1 cellular context compared by ENCODE assay signal in the genomic region with DNA sequence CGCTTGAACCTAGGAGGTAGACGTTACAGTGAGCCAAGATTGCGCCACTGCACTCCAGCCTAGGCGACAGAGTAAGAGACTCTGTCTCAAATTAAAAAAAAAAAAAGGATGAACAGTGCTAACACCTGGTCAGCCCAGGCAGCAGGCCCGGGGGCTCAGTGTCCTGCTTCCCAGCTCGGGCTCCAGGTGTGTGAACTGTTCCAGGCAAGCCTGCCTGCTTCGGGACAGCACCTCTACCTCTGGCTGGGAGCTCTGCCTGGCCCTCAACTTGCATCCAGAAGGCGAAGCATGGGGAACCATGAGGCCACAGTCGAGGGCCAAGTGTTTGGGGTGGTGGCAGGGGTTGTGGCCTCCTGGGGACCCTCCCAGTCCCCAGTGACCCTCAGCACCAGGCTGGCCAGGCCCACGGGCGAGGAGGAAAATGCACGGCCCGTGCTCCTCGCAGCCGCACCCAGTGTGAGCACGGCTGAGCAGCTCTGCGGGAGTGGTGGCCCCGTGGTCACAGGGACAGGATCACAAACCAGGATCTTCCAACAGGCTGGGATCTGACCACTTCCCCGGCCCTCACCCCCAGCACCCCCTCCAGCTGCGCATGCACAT.
TF ChIP-seq lines count a peak whose summit lies in the region.

No MANE protein-coding gene starts in this region.

TF ChIP-seq in GM23338, 12 proteins besides CTCF, POLR2A, EP300 and RAD21:
- TF ChIP-seq, protein P1, sequence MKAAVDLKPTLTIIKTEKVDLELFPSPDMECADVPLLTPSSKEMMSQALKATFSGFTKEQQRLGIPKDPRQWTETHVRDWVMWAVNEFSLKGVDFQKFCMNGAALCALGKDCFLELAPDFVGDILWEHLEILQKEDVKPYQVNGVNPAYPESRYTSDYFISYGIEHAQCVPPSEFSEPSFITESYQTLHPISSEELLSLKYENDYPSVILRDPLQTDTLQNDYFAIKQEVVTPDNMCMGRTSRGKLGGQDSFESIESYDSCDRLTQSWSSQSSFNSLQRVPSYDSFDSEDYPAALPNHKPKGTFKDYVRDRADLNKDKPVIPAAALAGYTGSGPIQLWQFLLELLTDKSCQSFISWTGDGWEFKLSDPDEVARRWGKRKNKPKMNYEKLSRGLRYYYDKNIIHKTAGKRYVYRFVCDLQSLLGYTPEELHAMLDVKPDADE (IDR thresholded peaks at IDR 0.05): no peak
- TF ChIP-seq ZNF114 (CRISPR knock-in tag; IDR thresholded peaks at IDR 0.05): no peak
- no peak for TF ChIP-seq ZNF331 (CRISPR knock-in tag; IDR thresholded peaks at IDR 0.05; ENCODE audit: low read depth)
- TF ChIP-seq CREB1 (CRISPR knock-in tag; IDR thresholded peaks at IDR 0.05; ENCODE audit: low read depth): no peak
- no peak for TF ChIP-seq POLR2AphosphoS5 (IDR thresholded peaks at IDR 0.05; ENCODE audit: low read depth)
- no peak for TF ChIP-seq EZH2phosphoT487 (IDR thresholded peaks at IDR 0.05; ENCODE audit: unreplicated experiment)
- no peak for TF ChIP-seq JUNB (IDR thresholded peaks at IDR 0.05; ENCODE audit: unreplicated experiment)
- no peak for TF ChIP-seq NANOG (IDR thresholded peaks at IDR 0.05; ENCODE audit: borderline replicate concordance)
- TF ChIP-seq, protein P2, sequence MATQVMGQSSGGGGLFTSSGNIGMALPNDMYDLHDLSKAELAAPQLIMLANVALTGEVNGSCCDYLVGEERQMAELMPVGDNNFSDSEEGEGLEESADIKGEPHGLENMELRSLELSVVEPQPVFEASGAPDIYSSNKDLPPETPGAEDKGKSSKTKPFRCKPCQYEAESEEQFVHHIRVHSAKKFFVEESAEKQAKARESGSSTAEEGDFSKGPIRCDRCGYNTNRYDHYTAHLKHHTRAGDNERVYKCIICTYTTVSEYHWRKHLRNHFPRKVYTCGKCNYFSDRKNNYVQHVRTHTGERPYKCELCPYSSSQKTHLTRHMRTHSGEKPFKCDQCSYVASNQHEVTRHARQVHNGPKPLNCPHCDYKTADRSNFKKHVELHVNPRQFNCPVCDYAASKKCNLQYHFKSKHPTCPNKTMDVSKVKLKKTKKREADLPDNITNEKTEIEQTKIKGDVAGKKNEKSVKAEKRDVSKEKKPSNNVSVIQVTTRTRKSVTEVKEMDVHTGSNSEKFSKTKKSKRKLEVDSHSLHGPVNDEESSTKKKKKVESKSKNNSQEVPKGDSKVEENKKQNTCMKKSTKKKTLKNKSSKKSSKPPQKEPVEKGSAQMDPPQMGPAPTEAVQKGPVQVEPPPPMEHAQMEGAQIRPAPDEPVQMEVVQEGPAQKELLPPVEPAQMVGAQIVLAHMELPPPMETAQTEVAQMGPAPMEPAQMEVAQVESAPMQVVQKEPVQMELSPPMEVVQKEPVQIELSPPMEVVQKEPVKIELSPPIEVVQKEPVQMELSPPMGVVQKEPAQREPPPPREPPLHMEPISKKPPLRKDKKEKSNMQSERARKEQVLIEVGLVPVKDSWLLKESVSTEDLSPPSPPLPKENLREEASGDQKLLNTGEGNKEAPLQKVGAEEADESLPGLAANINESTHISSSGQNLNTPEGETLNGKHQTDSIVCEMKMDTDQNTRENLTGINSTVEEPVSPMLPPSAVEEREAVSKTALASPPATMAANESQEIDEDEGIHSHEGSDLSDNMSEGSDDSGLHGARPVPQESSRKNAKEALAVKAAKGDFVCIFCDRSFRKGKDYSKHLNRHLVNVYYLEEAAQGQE (IDR thresholded peaks at IDR 0.05; ENCODE audit: unreplicated experiment): no peak
- no peak for TF ChIP-seq STAT1 (IDR thresholded peaks at IDR 0.05; ENCODE audit: unreplicated experiment)
- TF ChIP-seq, protein P3, sequence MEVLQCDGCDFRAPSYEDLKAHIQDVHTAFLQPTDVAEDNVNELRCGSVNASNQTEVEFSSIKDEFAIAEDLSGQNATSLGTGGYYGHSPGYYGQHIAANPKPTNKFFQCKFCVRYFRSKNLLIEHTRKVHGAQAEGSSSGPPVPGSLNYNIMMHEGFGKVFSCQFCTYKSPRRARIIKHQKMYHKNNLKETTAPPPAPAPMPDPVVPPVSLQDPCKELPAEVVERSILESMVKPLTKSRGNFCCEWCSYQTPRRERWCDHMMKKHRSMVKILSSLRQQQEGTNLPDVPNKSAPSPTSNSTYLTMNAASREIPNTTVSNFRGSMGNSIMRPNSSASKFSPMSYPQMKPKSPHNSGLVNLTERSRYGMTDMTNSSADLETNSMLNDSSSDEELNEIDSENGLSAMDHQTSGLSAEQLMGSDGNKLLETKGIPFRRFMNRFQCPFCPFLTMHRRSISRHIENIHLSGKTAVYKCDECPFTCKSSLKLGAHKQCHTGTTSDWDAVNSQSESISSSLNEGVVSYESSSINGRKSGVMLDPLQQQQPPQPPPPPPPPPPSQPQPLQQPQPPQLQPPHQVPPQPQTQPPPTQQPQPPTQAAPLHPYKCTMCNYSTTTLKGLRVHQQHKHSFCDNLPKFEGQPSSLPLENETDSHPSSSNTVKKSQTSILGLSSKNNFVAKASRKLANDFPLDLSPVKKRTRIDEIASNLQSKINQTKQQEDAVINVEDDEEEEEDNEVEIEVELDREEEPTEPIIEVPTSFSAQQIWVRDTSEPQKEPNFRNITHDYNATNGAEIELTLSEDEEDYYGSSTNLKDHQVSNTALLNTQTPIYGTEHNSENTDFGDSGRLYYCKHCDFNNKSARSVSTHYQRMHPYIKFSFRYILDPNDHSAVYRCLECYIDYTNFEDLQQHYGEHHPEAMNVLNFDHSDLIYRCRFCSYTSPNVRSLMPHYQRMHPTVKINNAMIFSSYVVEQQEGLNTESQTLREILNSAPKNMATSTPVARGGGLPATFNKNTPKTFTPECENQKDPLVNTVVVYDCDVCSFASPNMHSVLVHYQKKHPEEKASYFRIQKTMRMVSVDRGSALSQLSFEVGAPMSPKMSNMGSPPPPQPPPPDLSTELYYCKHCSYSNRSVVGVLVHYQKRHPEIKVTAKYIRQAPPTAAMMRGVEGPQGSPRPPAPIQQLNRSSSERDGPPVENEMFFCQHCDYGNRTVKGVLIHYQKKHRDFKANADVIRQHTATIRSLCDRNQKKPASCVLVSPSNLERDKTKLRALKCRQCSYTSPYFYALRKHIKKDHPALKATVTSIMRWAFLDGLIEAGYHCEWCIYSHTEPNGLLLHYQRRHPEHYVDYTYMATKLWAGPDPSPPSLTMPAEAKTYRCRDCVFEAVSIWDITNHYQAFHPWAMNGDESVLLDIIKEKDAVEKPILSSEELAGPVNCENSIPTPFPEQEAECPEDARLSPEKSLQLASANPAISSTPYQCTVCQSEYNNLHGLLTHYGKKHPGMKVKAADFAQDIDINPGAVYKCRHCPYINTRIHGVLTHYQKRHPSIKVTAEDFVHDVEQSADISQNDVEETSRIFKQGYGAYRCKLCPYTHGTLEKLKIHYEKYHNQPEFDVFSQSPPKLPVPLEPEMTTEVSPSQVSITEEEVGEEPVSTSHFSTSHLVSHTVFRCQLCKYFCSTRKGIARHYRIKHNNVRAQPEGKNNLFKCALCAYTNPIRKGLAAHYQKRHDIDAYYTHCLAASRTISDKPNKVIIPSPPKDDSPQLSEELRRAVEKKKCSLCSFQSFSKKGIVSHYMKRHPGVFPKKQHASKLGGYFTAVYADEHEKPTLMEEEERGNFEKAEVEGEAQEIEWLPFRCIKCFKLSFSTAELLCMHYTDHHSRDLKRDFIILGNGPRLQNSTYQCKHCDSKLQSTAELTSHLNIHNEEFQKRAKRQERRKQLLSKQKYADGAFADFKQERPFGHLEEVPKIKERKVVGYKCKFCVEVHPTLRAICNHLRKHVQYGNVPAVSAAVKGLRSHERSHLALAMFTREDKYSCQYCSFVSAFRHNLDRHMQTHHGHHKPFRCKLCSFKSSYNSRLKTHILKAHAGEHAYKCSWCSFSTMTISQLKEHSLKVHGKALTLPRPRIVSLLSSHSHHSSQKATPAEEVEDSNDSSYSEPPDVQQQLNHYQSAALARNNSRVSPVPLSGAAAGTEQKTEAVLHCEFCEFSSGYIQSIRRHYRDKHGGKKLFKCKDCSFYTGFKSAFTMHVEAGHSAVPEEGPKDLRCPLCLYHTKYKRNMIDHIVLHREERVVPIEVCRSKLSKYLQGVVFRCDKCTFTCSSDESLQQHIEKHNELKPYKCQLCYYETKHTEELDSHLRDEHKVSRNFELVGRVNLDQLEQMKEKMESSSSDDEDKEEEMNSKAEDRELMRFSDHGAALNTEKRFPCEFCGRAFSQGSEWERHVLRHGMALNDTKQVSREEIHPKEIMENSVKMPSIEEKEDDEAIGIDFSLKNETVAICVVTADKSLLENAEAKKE (CRISPR knock-in tag; IDR thresholded peaks at IDR 0.05): no peak
- TF ChIP-seq EZH2 (IDR thresholded peaks at IDR 0.05; ENCODE audit: low read depth, unreplicated experiment): no peak
